15 cellular contexts compared by ENCODE assay signal in the genomic region with DNA sequence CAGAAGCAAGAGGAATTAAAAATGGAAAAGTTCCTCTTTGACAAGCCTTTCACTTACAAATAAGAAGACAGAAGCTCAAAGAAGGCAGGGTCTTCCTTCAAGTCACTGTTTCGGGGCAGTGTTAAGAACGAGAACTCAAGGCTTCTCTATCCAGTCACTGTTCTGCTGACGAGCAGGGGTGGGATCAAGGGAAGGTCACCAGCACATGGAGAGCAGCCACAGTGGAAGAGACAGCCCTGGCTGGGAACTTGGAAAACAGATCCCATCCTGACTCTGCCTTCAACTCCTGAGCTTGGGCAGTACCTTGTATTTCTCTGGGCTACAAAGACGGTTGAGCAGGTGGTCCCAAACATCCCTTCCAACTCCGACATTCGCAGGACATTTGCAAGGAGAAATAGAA.
A peak's percentile ranks its signal among the peaks of the same experiment; 100 is the strongest.
DNase-seq lines count a peak whose midpoint lies in the region; ATAC-seq, FAIRE-seq and TF ChIP-seq lines count a peak whose summit lies in the region.
"Had no signal": no experiment of that assay in that cellular context is flagged by ENCODE, and none has a peak within 500 bp of the region (broad histone marks: within the 10 kb centered on the region; RNA-seq: fewer than 3 reads in every experiment).

No MANE protein-coding gene starts in this region.

- no TSS peak for BruUV-seq in HepG2 (replicated peaks; lab: Mats Ljungman, UMichigan)

- H3K4me3 ChIP-seq in liver (ENCODE audit: low read depth in 1 of 3, low read length in 3 of 3): no peak overlapping the region
- no peak overlapping the region for H3K4me3 ChIP-seq in HepG2 (replicated peaks in 1 of 3; ENCODE audit: insufficient read depth in 1 of 3, low read depth in 2 of 3, low read length in 3 of 3)
- no peak overlapping the region for H3K4me3 ChIP-seq in heart right ventricle
- no peak overlapping the region for H3K4me3 ChIP-seq in right cardiac atrium (ENCODE audit: low read length)
- H3K4me3 ChIP-seq: BLaER1 treated with 17β-estradiol and CSF1 and Interleukin-3, amounts not matched to agents 10 nM and 100 nM; GM12878; HAP-1 had no signal

- ATAC-seq in HepG2: no peak
- peak in 6 of 8 donors; percentile 51 to 70 (median 64) for ATAC-seq in heart right ventricle
- ATAC-seq in right cardiac atrium: peak; percentile 55 to 74
- no peak for ATAC-seq in HG03175 (IDR thresholded peaks at IDR 0.05; ENCODE audit: unreplicated experiment)
- ATAC-seq: CD8-positive, alpha-beta T cell; GM12878 had no signal

- no peaks in the 10 kb centered on the region for H4K20me1 ChIP-seq in HepG2 (ENCODE audit: insufficient read depth, low read length)
- H4K20me1 ChIP-seq: BLaER1 treated with 17β-estradiol and CSF1 and Interleukin-3, amounts not matched to agents 10 nM and 100 nM had no signal

- POLR2A ChIA-PET in HepG2 (lab: Yijun Ruan, JAX): no interaction called here

- TF ChIP-seq POLR2A in HepG2 (IDR thresholded peaks at IDR 0.05; ENCODE audit: insufficient read depth in 1 of 2, low read depth in 2 of 2, low read length in 2 of 2): no peak

- 92% methylated on average over 6 of the region's 6 CpGs for WGBS in liver
- 89% methylated on average over 6 of the region's 6 CpGs for WGBS in HepG2 (ENCODE audit: low lambda C conversion rate)
- 66 to 72% methylated on average over 6 of the region's 6 CpGs for WGBS in heart right ventricle, 2 donors
- 62% methylated on average over 6 of the region's 6 CpGs for WGBS in right cardiac atrium

- H3K27ac ChIP-seq in liver (ENCODE audit: low read depth in 1 of 2, low read length in 2 of 2) (no peak overlapping the region), HepG2 (ENCODE audit: extremely low read length, insufficient read depth, low read length) (no peak overlapping the region), heart right ventricle (peak overlapping the region in 2 of 10 donors; percentile 6 to 46), right cardiac atrium (ENCODE audit: low read length) (no peak overlapping the region)
- H3K27ac ChIP-seq: BLaER1 treated with 17β-estradiol and CSF1 and Interleukin-3, amounts not matched to agents 10 nM and 100 nM; HL-60 had no signal

- FAIRE-seq in HepG2 (lab: Jason Lieb, UNC): no peak
- FAIRE-seq: GM12878 had no signal

- no peak for DNase-seq in HepG2 (ENCODE audit: low spot score)
- no peak for DNase-seq in heart right ventricle
- DNase-seq in right cardiac atrium: peak in 1 of 3 donors; percentile 62
- no peak for DNase-seq in EL
- DNase-seq in HK-2 (ENCODE audit: unreplicated experiment): no peak
- DNase-seq: Calu3; CD8-positive, alpha-beta T cell; DMS79 treated with DMSO at 0.1 percent for 48 hours; IMR-90 had no signal

- TF ChIP-seq CTCF in liver (IDR thresholded peaks at IDR 0.05; ENCODE audit: low read depth, low read length, missing input control): no peak
- no peak for TF ChIP-seq CTCF in HepG2 (CRISPR knock-in tag; IDR thresholded peaks at IDR 0.05)
- TF ChIP-seq CTCF in heart right ventricle (IDR thresholded peaks at IDR 0.05): no peak

- H3K4me1 ChIP-seq in liver (ENCODE audit: control insufficient read depth in 4 of 4, insufficient read depth in 4 of 4, low read length in 3 of 4) (peaks cover 0 to 5% (median 1%) of the 10 kb centered on the region in 4 donors), HepG2 (ENCODE audit: insufficient read depth, low read length) (peaks cover 44% of the 10 kb centered on the region), heart right ventricle (peaks cover 0 to 10% (median under 1%) of the 10 kb centered on the region in 9 donors), right cardiac atrium (ENCODE audit: control insufficient read depth, insufficient read depth, low read length) (no peaks in the 10 kb centered on the region)
- H3K4me1 ChIP-seq: HAP-1 had no signal

- intact Hi-C loops in HepG2 (cut with micrococcal nuclease; ENCODE audit: unreplicated experiment): no loop called here
- intact Hi-C loops in heart right ventricle (cut with DNase I): loop anchor here in 5 of 10 donors (5.0 to 10.0 kb wide), 5 partner anchors 102 to 912 kb away; partner anchors contain the start of gene BCL6 (in 2 of the 5)
- intact Hi-C loops in right cardiac atrium (cut with DNase I): no loop called here

- H3K79me2 ChIP-seq in HepG2 (ENCODE audit: insufficient read depth, low read length): no peaks in the 10 kb centered on the region

- no peak overlapping the region for H3K9ac ChIP-seq in liver (ENCODE audit: low read depth in 1 of 2, low read length in 2 of 2)
- no peak overlapping the region for H3K9ac ChIP-seq in HepG2 (ENCODE audit: insufficient read depth, low read depth, low read length)
- H3K9ac ChIP-seq: BLaER1 treated with 17β-estradiol and CSF1 and Interleukin-3, amounts not matched to agents 10 nM and 100 nM had no signal

- TF ChIP-seq EP300 in HepG2 (IDR thresholded peaks at IDR 0.05; ENCODE audit: low read depth in 2 of 2, low read length in 2 of 2): no peak
- TF ChIP-seq EP300 in HepG2 (CRISPR knock-in tag; IDR thresholded peaks at IDR 0.05; ENCODE audit: borderline replicate concordance): no peak

- no peaks in the 10 kb centered on the region for H3K9me3 ChIP-seq in liver (ENCODE audit: control insufficient read depth in 4 of 4, low read length in 3 of 4)
- H3K9me3 ChIP-seq in HepG2 (ENCODE audit: low read length): no peaks in the 10 kb centered on the region
- no peaks in the 10 kb centered on the region for H3K9me3 ChIP-seq in heart right ventricle
- H3K9me3 ChIP-seq in right cardiac atrium (ENCODE audit: control insufficient read depth, low read length): no peaks in the 10 kb centered on the region
- H3K9me3 ChIP-seq: HAP-1 had no signal

- CTCF ChIA-PET in HepG2 (lab: Yijun Ruan, JAX; ENCODE audit: low intra/inter-chr PET ratio, low total read pairs): no interaction called here

- TF ChIP-seq RAD21 in liver (IDR thresholded peaks at IDR 0.05) (no peak), HepG2 (CRISPR knock-in tag; IDR thresholded peaks at IDR 0.05) (no peak)

- H3K27me3 ChIP-seq in liver (ENCODE audit: control insufficient read depth in 4 of 4, insufficient read depth in 4 of 4, low read length in 3 of 4) (no peaks in the 10 kb centered on the region), HepG2 (ENCODE audit: control insufficient read depth in 1 of 2, insufficient read depth in 2 of 2, low read length in 2 of 2) (no peaks in the 10 kb centered on the region), heart right ventricle (no peaks in the 10 kb centered on the region), right cardiac atrium (ENCODE audit: control insufficient read depth, insufficient read depth) (no peaks in the 10 kb centered on the region)
- H3K27me3 ChIP-seq: BLaER1 treated with 17β-estradiol and CSF1 and Interleukin-3, amounts not matched to agents 10 nM and 100 nM had no signal

- H2AFZ ChIP-seq in HepG2 (ENCODE audit: low read length): no peak overlapping the region

- H3K4me2 ChIP-seq in HepG2 (ENCODE audit: low read depth, low read length): no peak overlapping the region

- no peaks in the 10 kb centered on the region for H3K36me3 ChIP-seq in liver (ENCODE audit: control insufficient read depth in 4 of 4, insufficient read depth in 3 of 4, low read depth in 1 of 4, low read length in 3 of 4)
- no peaks in the 10 kb centered on the region for H3K36me3 ChIP-seq in HepG2 (replicated peaks in 1 of 2; ENCODE audit: control insufficient read depth in 1 of 2, insufficient read depth in 2 of 2, low read length in 2 of 2)
- no peaks in the 10 kb centered on the region for H3K36me3 ChIP-seq in heart right ventricle
- H3K36me3 ChIP-seq: BLaER1 treated with 17β-estradiol and CSF1 and Interleukin-3, amounts not matched to agents 10 nM and 100 nM; HAP-1 had no signal

- in situ Hi-C loops in HepG2 (cut with HindIII; ENCODE audit: extremely low pct_ligation_motif_present, low pct_unique_long_range_greater_than_20kb): loop anchor here (10.0 kb wide), 1 partner anchor 912 kb away; no protein-coding TSS in a partner anchor

TF ChIP-seq in liver, 16 proteins besides CTCF, POLR2A, EP300 and RAD21:
- no peak for TF ChIP-seq HNF4G (IDR thresholded peaks at IDR 0.05)
- TF ChIP-seq TAF1 (conservative IDR thresholded peaks at IDR 0.05): no peak
- TF ChIP-seq SP1 (IDR thresholded peaks at IDR 0.05): no peak
- TF ChIP-seq, protein P1, sequence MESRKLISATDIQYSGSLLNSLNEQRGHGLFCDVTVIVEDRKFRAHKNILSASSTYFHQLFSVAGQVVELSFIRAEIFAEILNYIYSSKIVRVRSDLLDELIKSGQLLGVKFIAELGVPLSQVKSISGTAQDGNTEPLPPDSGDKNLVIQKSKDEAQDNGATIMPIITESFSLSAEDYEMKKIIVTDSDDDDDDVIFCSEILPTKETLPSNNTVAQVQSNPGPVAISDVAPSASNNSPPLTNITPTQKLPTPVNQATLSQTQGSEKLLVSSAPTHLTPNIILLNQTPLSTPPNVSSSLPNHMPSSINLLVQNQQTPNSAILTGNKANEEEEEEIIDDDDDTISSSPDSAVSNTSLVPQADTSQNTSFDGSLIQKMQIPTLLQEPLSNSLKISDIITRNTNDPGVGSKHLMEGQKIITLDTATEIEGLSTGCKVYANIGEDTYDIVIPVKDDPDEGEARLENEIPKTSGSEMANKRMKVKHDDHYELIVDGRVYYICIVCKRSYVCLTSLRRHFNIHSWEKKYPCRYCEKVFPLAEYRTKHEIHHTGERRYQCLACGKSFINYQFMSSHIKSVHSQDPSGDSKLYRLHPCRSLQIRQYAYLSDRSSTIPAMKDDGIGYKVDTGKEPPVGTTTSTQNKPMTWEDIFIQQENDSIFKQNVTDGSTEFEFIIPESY (IDR thresholded peaks at IDR 0.05): no peak
- peak; percentile 10 to 22 for TF ChIP-seq RXRA (IDR thresholded peaks at IDR 0.05)
- TF ChIP-seq EGR1 (IDR thresholded peaks at IDR 0.05; ENCODE audit: low read depth in 2 of 2): no peak

TF ChIP-seq in HepG2, 621 proteins besides CTCF, POLR2A, EP300 and RAD21 (continues in another document):
- TF ChIP-seq HMGA1 (CRISPR knock-in tag; conservative IDR thresholded peaks at IDR 0.05) (no peak), NAIF1 (CRISPR knock-in tag; IDR thresholded peaks at IDR 0.05; ENCODE audit: borderline replicate concordance) (no peak), ZNF263 (CRISPR knock-in tag; IDR thresholded peaks at IDR 0.05) (no peak), TAF15 (IDR thresholded peaks at IDR 0.05; ENCODE audit: low read depth, low read length, poor library complexity, severe bottlenecking) (no peak), PAX8 (CRISPR knock-in tag; IDR thresholded peaks at IDR 0.05; ENCODE audit: borderline replicate concordance) (no peak), ZFP1 (CRISPR knock-in tag; IDR thresholded peaks at IDR 0.05) (no peak)
- TF ChIP-seq, protein P2, sequence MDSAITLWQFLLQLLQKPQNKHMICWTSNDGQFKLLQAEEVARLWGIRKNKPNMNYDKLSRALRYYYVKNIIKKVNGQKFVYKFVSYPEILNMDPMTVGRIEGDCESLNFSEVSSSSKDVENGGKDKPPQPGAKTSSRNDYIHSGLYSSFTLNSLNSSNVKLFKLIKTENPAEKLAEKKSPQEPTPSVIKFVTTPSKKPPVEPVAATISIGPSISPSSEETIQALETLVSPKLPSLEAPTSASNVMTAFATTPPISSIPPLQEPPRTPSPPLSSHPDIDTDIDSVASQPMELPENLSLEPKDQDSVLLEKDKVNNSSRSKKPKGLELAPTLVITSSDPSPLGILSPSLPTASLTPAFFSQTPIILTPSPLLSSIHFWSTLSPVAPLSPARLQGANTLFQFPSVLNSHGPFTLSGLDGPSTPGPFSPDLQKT (CRISPR knock-in tag; IDR thresholded peaks at IDR 0.05; ENCODE audit: borderline replicate concordance): no peak

Comparison
In these comparisons a context has a peak if more than half of its experiments do, and no peak if none do; other contexts are left out.
1. ATAC-seq: peak in heart right ventricle (6 of 8) and right cardiac atrium (2 of 2); none in HepG2 (single experiment) and HG03175 (single experiment).